Comparison of ENCODE assay signal across 11 cellular contexts in the genomic region with DNA sequence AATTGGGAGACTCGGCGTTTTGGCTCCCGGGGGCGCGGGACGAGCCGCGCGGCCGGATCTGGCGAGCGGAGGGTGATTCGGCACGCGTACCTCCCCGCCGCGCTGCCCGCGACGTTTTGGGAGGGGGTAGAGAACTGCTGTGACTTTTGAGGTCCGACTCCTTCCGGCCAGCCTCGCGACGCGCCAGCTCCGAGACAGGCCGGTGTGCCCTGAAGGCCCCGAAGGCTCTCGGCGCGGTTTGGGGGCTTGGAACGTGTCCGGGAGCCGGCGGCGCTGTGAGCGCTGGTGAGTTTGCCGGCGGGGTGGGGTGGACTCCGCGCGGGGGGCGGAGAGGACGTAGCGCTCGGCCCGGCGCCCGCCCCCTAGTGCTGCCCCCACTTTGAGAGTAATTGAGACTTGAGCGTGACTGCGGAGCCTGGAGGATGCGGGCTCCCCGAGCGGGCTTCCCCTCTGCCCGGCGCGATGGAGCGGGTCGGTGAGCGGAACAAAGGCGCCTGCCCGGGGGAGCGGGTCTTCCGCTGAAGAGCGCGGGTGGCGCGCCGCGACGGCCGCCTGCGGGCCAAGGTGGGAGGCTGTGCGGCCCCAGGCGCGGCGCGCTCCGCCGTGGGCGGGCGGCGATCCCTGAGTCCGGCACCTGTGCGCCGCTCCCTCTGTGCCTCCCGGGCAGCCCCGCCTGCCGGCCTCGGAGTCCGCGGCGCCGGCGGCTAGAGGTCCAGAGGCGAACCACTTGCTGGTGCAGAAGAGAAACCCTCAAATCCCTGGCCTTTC. TPM values are rescaled to one million over a fixed set of nuclear protein-coding genes. Genes with fewer than 3 reads are reported as not detected.
DNase-seq lines count a peak whose midpoint lies in the region; ATAC-seq, FAIRE-seq and TF ChIP-seq lines count a peak whose summit lies in the region.
"Had no signal": no experiment of that assay in that cellular context is flagged by ENCODE, and none has a peak within 500 bp of the region (broad histone marks: within the 10 kb centered on the region; RNA-seq: fewer than 3 reads in every experiment).

GALNT17 (plus strand) TSS at position 392 of the 768 bp plus-strand sequence.

- H3K4me3 Mint-ChIP-seq in neural crest cell (peak within 1 kb of the TSS; percentile 92), immature natural killer cell (peak within 1 kb of the TSS in 1 of 5 donors; percentile 5)

- TF ChIP-seq EP300 in SK-N-SH (IDR thresholded peaks at IDR 0.05; ENCODE audit: borderline replicate concordance in 1 of 2, low read depth in 1 of 2, low read length in 1 of 2) = no peak
- TF ChIP-seq EP300 in upper lobe of left lung (IDR thresholded peaks at IDR 0.05) = no peak

- H3K27me3 ChIP-seq in SK-N-SH (ENCODE audit: insufficient read depth) (no peaks in the 10 kb centered on the region), upper lobe of left lung (peaks cover 0 to 16% (median 8%) of the 10 kb centered on the region in 4 donors)

- no peak within 1 kb of the TSS for H3K27ac ChIP-seq in SK-N-SH (ENCODE audit: low read depth in 2 of 2, low read length in 1 of 2)
- H3K27ac ChIP-seq in upper lobe of left lung = peak within 1 kb of the TSS in 3 of 4 donors; percentile 51 to 58 (median 52)
- H3K27ac ChIP-seq: foreskin keratinocyte had no signal

- DNase-seq in SK-N-SH (peak; percentile 40), frontal cortex (ENCODE audit: low spot score in 2 of 2) (peak in 1 of 2 donors; percentile 38), neural crest cell (ENCODE audit: low read depth, low spot score) (peak; percentile 46), upper lobe of left lung (peak in 1 of 2 donors; percentile 85), immature natural killer cell (no peak), NCI-H1048 (lab: John Stamatoyannopoulos, UW) (no peak)
- DNase-seq: stimulated activated CD4-positive, alpha-beta T cell treated with anti-CD3 and anti-CD28 coated beads, Interleukin-4, amount 100 ng/mL, for 1 hour had no signal

- H3K4me1 ChIP-seq in SK-N-SH (ENCODE audit: control insufficient read depth in 1 of 2, insufficient read depth in 2 of 2, low read depth in 1 of 2, low read length in 1 of 2) (no peaks in the 10 kb centered on the region), upper lobe of left lung (peaks cover 0 to 31% (median 6%) of the 10 kb centered on the region in 4 donors)
- H3K4me1 ChIP-seq: foreskin keratinocyte had no signal

- H3K27me3 Mint-ChIP-seq in neural crest cell (ENCODE audit: low read depth) (peaks cover 54% of the 10 kb centered on the region), immature natural killer cell (ENCODE audit: low read depth in 3 of 3) (peaks cover 2 to 8% (median 3%) of the 10 kb centered on the region in 3 donors)

- no peak for TF ChIP-seq CTCF in SK-N-SH (IDR thresholded peaks at IDR 0.05)
- TF ChIP-seq CTCF in neural crest cell (conservative IDR thresholded peaks at IDR 0.05) = peak; percentile 4
- TF ChIP-seq CTCF in upper lobe of left lung (IDR thresholded peaks at IDR 0.05) = no peak

- no peak; the same call in 2 of the 3 replicates for ATAC-seq in SK-N-SH treated with all-trans-retinoic acid at 6 μM for 48 hours
- peak in 1 of 2 donors; percentile 41 for ATAC-seq in upper lobe of left lung (ENCODE audit: low FRiP score in 2 of 2)
- no peak for ATAC-seq in HG03565 (IDR thresholded peaks at IDR 0.05; ENCODE audit: unreplicated experiment)

- no peak within 1 kb of the TSS for H3K27ac Mint-ChIP-seq in neural crest cell (ENCODE audit: unreplicated experiment)
- H3K27ac Mint-ChIP-seq in immature natural killer cell = no peak within 1 kb of the TSS

- H3K9me2 ChIP-seq in SK-N-SH = no peaks in the 10 kb centered on the region

- TF ChIP-seq POLR2A in upper lobe of left lung (IDR thresholded peaks at IDR 0.05) = no peak

- no peaks in the 10 kb centered on the region for H3K79me2 ChIP-seq in SK-N-SH (ENCODE audit: insufficient read depth)

- TF ChIP-seq RAD21 in SK-N-SH (IDR thresholded peaks at IDR 0.05; ENCODE audit: low read length) = no peak

- WGBS in SK-N-SH (ENCODE audit: low lambda C conversion rate) = 18% methylated on average over 31 of the region's 98 CpGs
- 1 to 7% methylated on average over 18 to 23 of the region's 98 CpGs for WGBS in upper lobe of left lung, 2 donors

- no peaks in the 10 kb centered on the region for H3K36me3 ChIP-seq in SK-N-SH (replicated peaks in 1 of 2; ENCODE audit: control insufficient read depth in 1 of 2, insufficient read depth in 2 of 2, low read length in 1 of 2)
- no peaks in the 10 kb centered on the region for H3K36me3 ChIP-seq in upper lobe of left lung

- no peak for FAIRE-seq in frontal cortex (lab: Jason Lieb, UNC)

- H3K4me1 Mint-ChIP-seq in neural crest cell (peaks cover 20% of the 10 kb centered on the region), immature natural killer cell (no peaks in the 10 kb centered on the region)

- H3K36me3 Mint-ChIP-seq in neural crest cell (ENCODE audit: low read depth) = no peaks in the 10 kb centered on the region
- H3K36me3 Mint-ChIP-seq in immature natural killer cell = peaks cover 0 to 4% (median 0%) of the 10 kb centered on the region in 3 donors

- no peaks in the 10 kb centered on the region for H4K20me1 ChIP-seq in SK-N-SH (ENCODE audit: insufficient read depth)

- H3K4me2 ChIP-seq in SK-N-SH = no peak within 1 kb of the TSS

- CTCF ChIA-PET in SK-N-SH (lab: Yijun Ruan, JAX) = interaction anchor here (0.7 kb wide), 1 partner anchor 276 kb away, joined by 3 read pairs; no protein-coding TSS in a partner anchor

- POLR2A ChIA-PET in SK-N-SH (lab: Yijun Ruan, JAX) = no interaction called here

- no peaks in the 10 kb centered on the region for H3K9me3 Mint-ChIP-seq in neural crest cell
- H3K9me3 Mint-ChIP-seq in immature natural killer cell = peaks cover 0 to 8% (median 5%) of the 10 kb centered on the region in 6 donors

- H3K9ac ChIP-seq in SK-N-SH = no peak within 1 kb of the TSS

- H3K4me3 ChIP-seq in SK-N-SH (ENCODE audit: low read depth in 2 of 2, low read length in 1 of 2) (no peak within 1 kb of the TSS), upper lobe of left lung (peak within 1 kb of the TSS; percentile 22 to 58 (median 48))

- peak within 1 kb of the TSS; percentile 11; the same call in 1 of the 2 replicates for H2AFZ ChIP-seq in SK-N-SH (ENCODE audit: low read depth)

- no peaks in the 10 kb centered on the region; the same call in 1 of the 2 replicates for H3K9me3 ChIP-seq in SK-N-SH
- no peaks in the 10 kb centered on the region for H3K9me3 ChIP-seq in upper lobe of left lung

- H3F3A ChIP-seq in SK-N-SH (replicated peaks; ENCODE audit: insufficient read depth) = no peaks in the 10 kb centered on the region

TF ChIP-seq in SK-N-SH, 30 proteins besides CTCF, POLR2A, EP300 and RAD21 (continues in another document):
- no peak for TF ChIP-seq EZH2phosphoT487 (IDR thresholded peaks at IDR 0.05; ENCODE audit: borderline replicate concordance, low read depth)
- TF ChIP-seq NRF1 (IDR thresholded peaks at IDR 0.05; ENCODE audit: low read depth, low read length) = no peak
- TF ChIP-seq GABPA (IDR thresholded peaks at IDR 0.05; ENCODE audit: low read depth) = no peak
- no peak for TF ChIP-seq NFIC (IDR thresholded peaks at IDR 0.05; ENCODE audit: borderline replicate concordance)
- TF ChIP-seq TAF1 (IDR thresholded peaks at IDR 0.05; ENCODE audit: borderline replicate concordance, low read depth, low read length) = no peak
- no peak for TF ChIP-seq PBX3 (IDR thresholded peaks at IDR 0.05)
- no peak for TF ChIP-seq CHD2 (IDR thresholded peaks at IDR 0.05; ENCODE audit: low read length, partially characterized antibody)
- no peak for TF ChIP-seq RCOR1 (IDR thresholded peaks at IDR 0.05; ENCODE audit: low read length)
- TF ChIP-seq FOXJ3 (CRISPR knock-in tag; IDR thresholded peaks at IDR 0.05) = no peak
- TF ChIP-seq SMC3 (IDR thresholded peaks at IDR 0.05; ENCODE audit: low read depth, low read length) = no peak

TF ChIP-seq in SK-N-SH treated with all-trans-retinoic acid at 6 μM for 48 hours, 23 proteins besides CTCF, POLR2A, EP300 and RAD21:
- no peak for TF ChIP-seq PPARA (CRISPR knock-in tag; IDR thresholded peaks at IDR 0.05; ENCODE audit: borderline replicate concordance)
- TF ChIP-seq TCF4 (CRISPR knock-in tag; IDR thresholded peaks at IDR 0.05; ENCODE audit: borderline replicate concordance) = no peak
- no peak for TF ChIP-seq ZNF565 (CRISPR knock-in tag; conservative IDR thresholded peaks at IDR 0.05; ENCODE audit: low read depth)
- TF ChIP-seq SNAI2 (CRISPR knock-in tag; IDR thresholded peaks at IDR 0.05) = no peak
- TF ChIP-seq ARNTL (CRISPR knock-in tag; IDR thresholded peaks at IDR 0.05; ENCODE audit: borderline replicate concordance, low read depth) = no peak
- TF ChIP-seq ZC3H10 (CRISPR knock-in tag; IDR thresholded peaks at IDR 0.05) = no peak
- TF ChIP-seq ZNF70 (CRISPR knock-in tag; IDR thresholded peaks at IDR 0.05) = no peak
TF ChIP-seq in SK-N-SH treated with all-trans-retinoic acid at 6 μM for 48 hours: peak in this region for 0.

RNA-seq across cellular contexts. Expression of gene GALNT17, which starts in this region (rescaled TPM):
- polyA plus RNA-seq in SK-N-SH (2012; rRNA removed) (not detected in 2 replicates), immature natural killer cell (not detected)
- not detected in 2 replicates for polyA plus RNA-seq in SK-N-SH (2012; cell fraction: cytosol; rRNA removed)
- polyA plus RNA-seq in SK-N-SH (2012; cell fraction: nucleus; rRNA removed) = not detected in 2 replicates
- total RNA-seq in frontal cortex (26.5 TPM), neural crest cell (10.4 and 11.0 TPM in 2 replicates), upper lobe of left lung (10 to 100 TPM in 3 of 6 donors, 1 to 10 TPM in 3; 5.3 to 26.2 (median 10.1) TPM)
- total RNA-seq: foreskin keratinocyte had no signal
- polyA plus RNA-seq: AG04450, foreskin keratinocyte had no signal

Comparison
In these comparisons a context has a peak if more than half of its experiments do, and no peak if none do; other contexts are left out.
1. Peak in DNase-seq in SK-N-SH; RNA of the gene not detected or under 1 TPM.
2. H3K27ac ChIP-seq: peak in upper lobe of left lung (3 of 4); none in SK-N-SH (0 of 2).
3. H3K4me3 ChIP-seq: peak in upper lobe of left lung (4 of 4); none in SK-N-SH (0 of 2).